20 cellular contexts compared by ENCODE assay signal in the genomic region with DNA sequence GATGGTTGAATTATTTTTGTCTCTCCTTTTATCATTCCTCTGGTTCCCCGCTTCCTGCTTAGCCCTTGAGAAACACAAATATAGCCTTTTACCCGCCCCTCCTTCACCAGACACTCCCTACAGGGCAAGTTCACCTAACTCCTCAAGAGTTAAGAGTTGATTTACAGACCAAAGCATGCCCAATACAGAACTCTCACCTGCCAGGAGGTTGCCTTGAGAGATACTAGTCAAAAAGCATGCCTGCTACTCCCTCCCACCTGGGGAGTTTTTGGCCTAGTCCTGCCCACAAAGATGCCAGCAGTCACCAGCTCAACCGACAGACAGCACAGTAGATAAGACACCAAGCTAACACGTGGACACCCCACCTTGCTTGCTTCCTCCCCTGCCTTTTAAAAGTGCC. TPM values are rescaled to one million over a fixed set of nuclear protein-coding genes. Genes with fewer than 3 reads are reported as not detected.
DNase-seq lines count a peak whose midpoint lies in the region; ATAC-seq and TF ChIP-seq lines count a peak whose summit lies in the region.
"Had no signal": no experiment of that assay in that cellular context is flagged by ENCODE, and none has a peak within 500 bp of the region (broad histone marks: within the 10 kb centered on the region; RNA-seq: fewer than 3 reads in every experiment).

No MANE protein-coding gene starts in this region.

- H3K4me2 ChIP-seq in GM23338: no peak overlapping the region; the same call in 1 of the 2 replicates

- peaks cover 50% of the 10 kb centered on the region for H3K79me2 ChIP-seq in GM23338 (replicated peaks; ENCODE audit: insufficient read depth)

- no peaks in the 10 kb centered on the region for H3K36me3 ChIP-seq in GM23338 (ENCODE audit: insufficient read depth)
- H3K36me3 ChIP-seq: neutrophil had no signal

- no peak overlapping the region for H3K4me3 Mint-ChIP-seq in CD4-positive, alpha-beta T cell
- H3K4me3 Mint-ChIP-seq in GM23338: no peak overlapping the region
- H3K4me3 Mint-ChIP-seq in activated CD8-positive, alpha-beta T cell treated with anti-CD3 and anti-CD28 coated beads for 36 hours: no peak overlapping the region
- H3K4me3 Mint-ChIP-seq in naive B cell: peak overlapping the region in 2 of 8 donors; percentile 21 to 34

- H3K27me3 Mint-ChIP-seq in CD4-positive, alpha-beta T cell: no peaks in the 10 kb centered on the region
- H3K27me3 Mint-ChIP-seq in GM23338 (ENCODE audit: insufficient read depth, low read depth, poor library complexity) (peaks cover 4% of the 10 kb centered on the region), naive B cell (no peaks in the 10 kb centered on the region)
- peaks cover 3% of the 10 kb centered on the region for H3K27me3 Mint-ChIP-seq in activated CD8-positive, alpha-beta T cell treated with anti-CD3 and anti-CD28 coated beads for 36 hours

- H2AFZ ChIP-seq in GM23338: no peak overlapping the region

- H3K4me1 Mint-ChIP-seq in CD4-positive, alpha-beta T cell (ENCODE audit: low read depth): peaks cover 14% of the 10 kb centered on the region
- H3K4me1 Mint-ChIP-seq in GM23338 (peaks cover 10% of the 10 kb centered on the region), naive B cell (peaks cover 11 to 29% (median 14%) of the 10 kb centered on the region in 3 donors)
- peaks cover 13% of the 10 kb centered on the region for H3K4me1 Mint-ChIP-seq in activated CD8-positive, alpha-beta T cell treated with anti-CD3 and anti-CD28 coated beads for 36 hours (ENCODE audit: low read depth)

- H3K27ac ChIP-seq in CD4-positive, alpha-beta T cell (ENCODE audit: low read depth, low read length): no peak overlapping the region
- H3K27ac ChIP-seq in GM23338 (ENCODE audit: low read depth): no peak overlapping the region
- H3K27ac ChIP-seq: C4-2B, neutrophil, right lobe of liver, SK-N-MC had no signal

- no peaks in the 10 kb centered on the region for H3F3A ChIP-seq in GM23338 (replicated peaks; ENCODE audit: low read depth)

- no peak for TF ChIP-seq CTCF in CD4-positive, alpha-beta T cell (IDR thresholded peaks at IDR 0.05)
- no peak for TF ChIP-seq CTCF in GM23338 (conservative IDR thresholded peaks at IDR 0.05; ENCODE audit: low read depth in 2 of 2)
- TF ChIP-seq CTCF in activated CD8-positive, alpha-beta T cell treated with anti-CD3 and anti-CD28 coated beads for 36 hours (IDR thresholded peaks at IDR 0.05): no peak

- H3K9me3 Mint-ChIP-seq in CD4-positive, alpha-beta T cell: no peaks in the 10 kb centered on the region
- H3K9me3 Mint-ChIP-seq in GM23338 (no peaks in the 10 kb centered on the region), naive B cell (no peaks in the 10 kb centered on the region)
- H3K9me3 Mint-ChIP-seq in activated CD8-positive, alpha-beta T cell treated with anti-CD3 and anti-CD28 coated beads for 36 hours: no peaks in the 10 kb centered on the region
- H3K9me3 Mint-ChIP-seq: activated naive CD4-positive, alpha-beta T cell treated with anti-CD3 and anti-CD28 coated beads, Interleukin-2, amount 50 U/mL, for 72 hours had no signal

- CTCF ChIA-PET in CD4-positive, alpha-beta T cell (lab: Charles Lee): interaction anchor here (0.6 kb wide), 1 partner anchor 408 kb away, joined by 3 read pairs; no protein-coding TSS in a partner anchor
- CTCF ChIA-PET in activated CD8-positive, alpha-beta T cell treated with anti-CD3 and anti-CD28 coated beads for 36 hours (lab: Charles Lee): no interaction called here

- no peaks in the 10 kb centered on the region for H3K9me3 ChIP-seq in CD4-positive, alpha-beta T cell (ENCODE audit: control insufficient read depth, low read length)
- H3K9me3 ChIP-seq: neutrophil, right lobe of liver had no signal

- POLR2A ChIA-PET in CD4-positive, alpha-beta T cell (lab: Charles Lee): interaction anchor here (0.6 to 0.7 kb wide), 2 partner anchors 11 to 616 kb away, joined by 3 read pairs; a partner anchor contains a TSS
- POLR2A ChIA-PET in activated CD8-positive, alpha-beta T cell treated with anti-CD3 and anti-CD28 coated beads for 36 hours (lab: Charles Lee): interaction anchor here (0.6 to 1.0 kb wide), 2 partner anchors 12 to 21 kb away, joined by 3 read pairs; no protein-coding TSS in a partner anchor

- ATAC-seq in CD4-positive, alpha-beta T cell (ENCODE audit: poor library complexity): peak; percentile 70
- no peak for ATAC-seq in GM23338
- peak; percentile 71 for ATAC-seq in activated CD8-positive, alpha-beta T cell treated with anti-CD3 and anti-CD28 coated beads for 36 hours
- peak; percentile 30 to 64 for ATAC-seq in naive B cell (ENCODE audit: low read depth in 2 of 2)
- ATAC-seq in GM18858 (IDR thresholded peaks at IDR 0.05; ENCODE audit: unreplicated experiment): no peak

- no peaks in the 10 kb centered on the region for H3K27me3 ChIP-seq in CD4-positive, alpha-beta T cell (ENCODE audit: control insufficient read depth, insufficient read depth, low read length)
- H3K27me3 ChIP-seq in GM23338 (ENCODE audit: insufficient read depth): no peaks in the 10 kb centered on the region
- H3K27me3 ChIP-seq: right lobe of liver had no signal

- peaks cover 3% of the 10 kb centered on the region; the same call in 1 of the 2 replicates for H4K20me1 ChIP-seq in GM23338 (replicated peaks; ENCODE audit: insufficient read depth)

- H3K4me1 ChIP-seq in GM23338 (ENCODE audit: insufficient read depth): peaks cover 6% of the 10 kb centered on the region; the same call in 1 of the 2 replicates
- H3K4me1 ChIP-seq: right lobe of liver had no signal

- H3K36me3 Mint-ChIP-seq in CD4-positive, alpha-beta T cell (ENCODE audit: low read depth): peaks cover 12% of the 10 kb centered on the region
- peaks cover 6% of the 10 kb centered on the region for H3K36me3 Mint-ChIP-seq in GM23338 (ENCODE audit: low read depth)
- no peaks in the 10 kb centered on the region for H3K36me3 Mint-ChIP-seq in activated CD8-positive, alpha-beta T cell treated with anti-CD3 and anti-CD28 coated beads for 36 hours (ENCODE audit: low read depth)
- peaks cover 7 to 12% of the 10 kb centered on the region in 2 donors for H3K36me3 Mint-ChIP-seq in naive B cell

- H3K27ac Mint-ChIP-seq in CD4-positive, alpha-beta T cell: no peak overlapping the region
- H3K27ac Mint-ChIP-seq in GM23338 (peak overlapping the region; percentile 59; the same call in 1 of the 2 replicates), naive B cell (peak overlapping the region in 3 of 6 donors; percentile 35 to 81 (median 73))
- H3K27ac Mint-ChIP-seq in activated CD8-positive, alpha-beta T cell treated with anti-CD3 and anti-CD28 coated beads for 36 hours: no peak overlapping the region
- H3K27ac Mint-ChIP-seq: activated naive CD4-positive, alpha-beta T cell treated with anti-CD3 and anti-CD28 coated beads, Interleukin-2, amount 50 U/mL, for 72 hours had no signal

- intact Hi-C loops in CD4-positive, alpha-beta T cell (cut with DNase I, micrococcal nuclease): no loop called here
- intact Hi-C loops in activated CD8-positive, alpha-beta T cell treated with anti-CD3 and anti-CD28 coated beads for 36 hours (cut with micrococcal nuclease): no loop called here

- H3K9me2 ChIP-seq in GM23338 (ENCODE audit: insufficient read depth): no peaks in the 10 kb centered on the region

- DNase-seq in CD4-positive, alpha-beta T cell: no peak
- no peak for DNase-seq in GM23338 (ENCODE audit: low spot score)
- peak; percentile 34 for DNase-seq in activated CD8-positive, alpha-beta T cell treated with anti-CD3 and anti-CD28 coated beads for 36 hours
- DNase-seq in naive B cell: no peak
- no peak for DNase-seq in DMS53 (lab: John Stamatoyannopoulos, UW)
- DNase-seq in kidney tubule cell (ENCODE audit: low spot score): no peak
- DNase-seq in NCI-H446 treated with DMSO at 0.1 percent for 48 hours (lab: John Stamatoyannopoulos, UW): no peak
- DNase-seq: central memory CD4-positive, alpha-beta T cell; foreskin fibroblast; Kasumi-1; NCI-H1436 treated with DMSO at 0.1 percent for 48 hours; NCI-H446; right lobe of liver; stimulated activated CD4-positive, alpha-beta T cell treated with anti-CD3 and anti-CD28 coated beads, Interleukin-4, amount 100 ng/mL, for 1 hour had no signal

- no peak overlapping the region for H3K4me3 ChIP-seq in GM23338
- H3K4me3 ChIP-seq: lung, right lobe of liver, SK-N-MC had no signal

TF ChIP-seq in GM23338, 12 proteins besides CTCF, POLR2A, EP300 and RAD21 (continues in another document):
- TF ChIP-seq EZH2phosphoT487 (IDR thresholded peaks at IDR 0.05; ENCODE audit: unreplicated experiment): no peak

RNA-seq across cellular contexts. Expression of a gene that starts 11.2 kb away (rescaled TPM):
- total RNA-seq in CD4-positive, alpha-beta T cell: 1 to 10 TPM; 4.5 to 4.9 TPM
- 83.5 and 120 TPM in 2 replicates for total RNA-seq in GM23338 (2014; rRNA removed; shearing (Covaris generic))
- polyA plus RNA-seq in GM23338 (2016; fragmentation: Nextera tagmentation; extraction: Ambion mirVana) (60.0 and 62.9 TPM in 2 replicates), naive B cell (ENCODE audit: low read depth in 6 of 6) (10 to 100 TPM in 4 of 6 donors, 1 to 10 TPM in 2; 9.1 to 22.1 (median 13.2) TPM)
- total RNA-seq in activated CD8-positive, alpha-beta T cell treated with anti-CD3 and anti-CD28 coated beads for 36 hours: 1 to 10 TPM; 2.1 to 2.3 TPM

RNA-seq across cellular contexts. Expression of a gene that starts 56.9 kb away (rescaled TPM):
- total RNA-seq in CD4-positive, alpha-beta T cell: 1 to 10 TPM; 5.2 to 6.8 TPM
- 30.2 and 31.1 TPM in 2 replicates for total RNA-seq in GM23338 (2014; rRNA removed; shearing (Covaris generic))
- 26.2 and 28.6 TPM in 2 replicates for polyA plus RNA-seq in GM23338 (2016; fragmentation: Nextera tagmentation; extraction: Ambion mirVana)
- total RNA-seq in activated CD8-positive, alpha-beta T cell treated with anti-CD3 and anti-CD28 coated beads for 36 hours: 10 to 100 TPM; 12.9 to 13.3 TPM
- polyA plus RNA-seq in naive B cell (ENCODE audit: low read depth in 6 of 6): 10 to 100 TPM; 16.0 to 27.5 (median 21.2) TPM

Comparison
In these comparisons a context has a peak if more than half of its experiments do, and no peak if none do; other contexts are left out.
1. ATAC-seq: peak in CD4-positive, alpha-beta T cell (single experiment), activated CD8-positive, alpha-beta T cell treated with anti-CD3 and anti-CD28 coated beads for 36 hours (single experiment) and naive B cell (2 of 2); none in GM23338 (single experiment) and GM18858 (single experiment).
2. RNA of a gene that starts 11.2 kb away (total RNA-seq): 83.5 to 120 TPM in GM23338; 4.5 to 4.9 TPM in CD4-positive, alpha-beta T cell and 2.1 to 2.3 TPM in activated CD8-positive, alpha-beta T cell treated with anti-CD3 and anti-CD28 coated beads for 36 hours; every median in the first group is over 10 times any median in the second.